23 cellular contexts compared by ENCODE assay signal in genomic region chr12:40103043-40103442, GRCh38. TPM values are rescaled to one million over a fixed set of nuclear protein-coding genes. Genes with fewer than 3 reads are reported as not detected.
A peak's percentile ranks its signal among the peaks of the same experiment; 100 is the strongest.
DNase-seq lines count a peak whose midpoint lies in the region; ATAC-seq and TF ChIP-seq lines count a peak whose summit lies in the region.
"Had no signal": no experiment of that assay in that cellular context is flagged by ENCODE, and none has a peak within 500 bp of the region (broad histone marks: within the 10 kb centered on the region; RNA-seq: fewer than 3 reads in every experiment).

No MANE protein-coding gene starts in this region.

- TF ChIP-seq RAD21 in neural cell (conservative IDR thresholded peaks at IDR 0.05) = no peak

- H3K9ac ChIP-seq in OCI-LY1 (ENCODE audit: low read length) (peak overlapping the region; percentile 2; the same call in 1 of the 2 replicates), endocrine pancreas (ENCODE audit: control insufficient read depth, insufficient read depth, low read length) (no peak overlapping the region), neural cell (ENCODE audit: low read length) (no peak overlapping the region), PC-3 (ENCODE audit: low read length) (no peak overlapping the region)
- H3K9ac ChIP-seq: KMS-11 had no signal

- H3K4me3 ChIP-seq in OCI-LY1 (ENCODE audit: low read depth, low read length, poor library complexity, severe bottlenecking) (peak overlapping the region; percentile 92), endocrine pancreas (ENCODE audit: control insufficient read depth, insufficient read depth, low read length) (peak overlapping the region; percentile 96), neural cell (ENCODE audit: low read length) (peak overlapping the region; percentile 92), PC-3 (ENCODE audit: low read length) (no peak overlapping the region), esophagus squamous epithelium (peak overlapping the region in 1 of 4 donors; percentile 93), lower leg skin (ENCODE audit: low read depth, poor library complexity, severe bottlenecking) (no peak overlapping the region)
- H3K4me3 ChIP-seq: SJCRH30 had no signal

- no peak for TF ChIP-seq EP300 in neural cell (conservative IDR thresholded peaks at IDR 0.05; ENCODE audit: poor library complexity, severe bottlenecking)

- H3K27me3 ChIP-seq in OCI-LY1 (ENCODE audit: insufficient read depth, low read length) = no peaks in the 10 kb centered on the region
- H3K27me3 ChIP-seq in endocrine pancreas (ENCODE audit: control insufficient read depth, insufficient read depth, low read length) = no peaks in the 10 kb centered on the region
- no peaks in the 10 kb centered on the region for H3K27me3 ChIP-seq in neural cell (ENCODE audit: insufficient read depth, low read depth, low read length)
- H3K27me3 ChIP-seq in PC-3 (ENCODE audit: low read length) = no peaks in the 10 kb centered on the region
- H3K27me3 ChIP-seq in esophagus squamous epithelium = no peaks in the 10 kb centered on the region
- H3K27me3 ChIP-seq: SJCRH30, tibial artery had no signal

- no TSS peak for BruUV-seq in PC-3 (replicated peaks; lab: Mats Ljungman, UMichigan)

- H3K4me2 ChIP-seq in OCI-LY1 (ENCODE audit: low read length) = peak overlapping the region; percentile 68
- H3K4me2 ChIP-seq in neural cell (ENCODE audit: low read length) = no peak overlapping the region
- H3K4me2 ChIP-seq in PC-3 (ENCODE audit: low read length) = no peak overlapping the region
- H3K4me2 ChIP-seq: KMS-11 had no signal

- in situ Hi-C loops in G401 (cut with HindIII; ENCODE audit: low sequenced_read_pairs) = loop anchor here (5.0 kb wide), 1 partner anchor 96 kb away; no protein-coding TSS in a partner anchor

- intact Hi-C loops in PC-3 (cut with micrococcal nuclease) (no loop called here), esophagus squamous epithelium (cut with DNase I) (loop anchor here (10.0 kb wide), 1 partner anchor 338 kb away; no protein-coding TSS in a partner anchor), lower leg skin (cut with DNase I; ENCODE audit: low total_unique reads) (loop anchor here (10.0 kb wide), 1 partner anchor 88 kb away; no protein-coding TSS in a partner anchor)

- no peak for TF ChIP-seq POLR2A in esophagus squamous epithelium (IDR thresholded peaks at IDR 0.05)
- TF ChIP-seq POLR2A in lower leg skin (IDR thresholded peaks at IDR 0.05) = no peak

- H3F3A ChIP-seq in OCI-LY1 (ENCODE audit: insufficient read depth, low read length) (peaks cover 4% of the 10 kb centered on the region; the same call in 1 of the 2 replicates), neural cell (ENCODE audit: insufficient read depth, low read length, poor library complexity, severe bottlenecking) (no peaks in the 10 kb centered on the region), PC-3 (ENCODE audit: low read length, unreplicated experiment) (no peaks in the 10 kb centered on the region)

- ATAC-seq in PC-3 = no peak
- no peak for ATAC-seq in GM18502 (IDR thresholded peaks at IDR 0.05; ENCODE audit: poor library complexity, unreplicated experiment)
- ATAC-seq: CD8-positive, alpha-beta T cell had no signal

- POLR2A ChIA-PET in PC-3 (lab: Charles Lee; ENCODE audit: unreplicated experiment) = no interaction called here

- no peaks in the 10 kb centered on the region for H3K9me2 ChIP-seq in OCI-LY1 (ENCODE audit: low read depth, low read length)
- H3K9me2 ChIP-seq in neural cell (ENCODE audit: insufficient read depth, low read length) = no peaks in the 10 kb centered on the region
- no peaks in the 10 kb centered on the region for H3K9me2 ChIP-seq in PC-3 (replicated peaks; ENCODE audit: low read length)

- DNase-seq in G401 (ENCODE audit: low spot score) (peak; percentile 30), PC-3 (no peak), esophagus squamous epithelium (lab: John Stamatoyannopoulos, UW) (no peak), lower leg skin (ENCODE audit: low spot score in 2 of 2) (no peak)
- DNase-seq: activated CD4-positive, alpha-beta T cell treated with anti-CD3 and anti-CD28 coated beads, Interleukin-2, amount 10 ng/mL, durations not matched to agents 24 days and 14 days; CD8-positive, alpha-beta T cell; DMS153; effector memory CD4-positive, alpha-beta T cell; GDM1; HCEC 1CT; NCI-H1048; NCI-H1930; NCI-H226; NCI-H748 treated with DMSO at 0.1 percent for 48 hours; SJCRH30; stimulated activated CD4-positive, alpha-beta T cell treated with anti-CD3 and anti-CD28 coated beads, Interleukin-4, amount 100 ng/mL, for 1 hour; stimulated activated naive CD4-positive, alpha-beta T cell treated with Interleukin-2 at 50 U/mL for 16 hours; tibial artery had no signal

- CTCF ChIA-PET in PC-3 (lab: Charles Lee) = no interaction called here

- no peaks in the 10 kb centered on the region for H3K36me3 ChIP-seq in OCI-LY1 (ENCODE audit: insufficient read depth, low read length)
- no peaks in the 10 kb centered on the region for H3K36me3 ChIP-seq in endocrine pancreas (ENCODE audit: control insufficient read depth, insufficient read depth, low read length)
- no peaks in the 10 kb centered on the region for H3K36me3 ChIP-seq in neural cell (ENCODE audit: insufficient read depth, low read length)
- H3K36me3 ChIP-seq in PC-3 (ENCODE audit: low read depth, low read length) = no peaks in the 10 kb centered on the region
- H3K36me3 ChIP-seq in esophagus squamous epithelium = no peaks in the 10 kb centered on the region
- H3K36me3 ChIP-seq: SJCRH30, tibial artery had no signal

- peaks cover 58% of the 10 kb centered on the region for H3K4me1 ChIP-seq in OCI-LY1 (ENCODE audit: insufficient read depth, low read length, severe bottlenecking)
- H3K4me1 ChIP-seq in endocrine pancreas (ENCODE audit: control insufficient read depth, insufficient read depth, low read length) = peaks cover 25% of the 10 kb centered on the region
- H3K4me1 ChIP-seq in PC-3 (ENCODE audit: insufficient read depth, low read length) = 0 out of 2 replicates have a peak, but pooled peaks cover 4% of the 10 kb centered on the region
- H3K4me1 ChIP-seq in esophagus squamous epithelium = peaks cover 14 to 45% (median 19%) of the 10 kb centered on the region in 3 donors

- 90 to 91% methylated on average over 3 of the region's 3 CpGs for WGBS in esophagus squamous epithelium, 2 donors
- WGBS in lower leg skin, 2 donors = 92 to 94% methylated on average over 3 of the region's 3 CpGs

- H3K79me2 ChIP-seq in OCI-LY1 (ENCODE audit: insufficient read depth, low read length) = 0 out of 2 replicates have a peak, but pooled peaks cover 4% of the 10 kb centered on the region
- no peaks in the 10 kb centered on the region for H3K79me2 ChIP-seq in neural cell (replicated peaks; ENCODE audit: insufficient read depth, low read length)
- H3K79me2 ChIP-seq in PC-3 (ENCODE audit: low read length) = no peaks in the 10 kb centered on the region

- no peaks in the 10 kb centered on the region for H3K9me3 ChIP-seq in OCI-LY1 (ENCODE audit: low read length)
- H3K9me3 ChIP-seq in endocrine pancreas (ENCODE audit: control insufficient read depth, low read length) = no peaks in the 10 kb centered on the region
- H3K9me3 ChIP-seq in neural cell (ENCODE audit: low read length) = no peaks in the 10 kb centered on the region
- H3K9me3 ChIP-seq in PC-3 (ENCODE audit: low read length) = no peaks in the 10 kb centered on the region
- no peaks in the 10 kb centered on the region for H3K9me3 ChIP-seq in esophagus squamous epithelium
- H3K9me3 ChIP-seq: SJCRH30, tibial artery had no signal

- no peak overlapping the region for H2AFZ ChIP-seq in OCI-LY1 (ENCODE audit: low read length)
- no peak overlapping the region for H2AFZ ChIP-seq in neural cell (ENCODE audit: low read depth, low read length)
- no peak overlapping the region for H2AFZ ChIP-seq in PC-3 (ENCODE audit: low read length)

- no peaks in the 10 kb centered on the region for H4K20me1 ChIP-seq in OCI-LY1 (ENCODE audit: insufficient read depth, low read length)
- H4K20me1 ChIP-seq in neural cell (ENCODE audit: insufficient read depth) = no peaks in the 10 kb centered on the region
- H4K20me1 ChIP-seq in PC-3 (ENCODE audit: low read length) = no peaks in the 10 kb centered on the region

- H3K27ac ChIP-seq in OCI-LY1 (ENCODE audit: low read depth, low read length, poor library complexity, severe bottlenecking) (peak overlapping the region; percentile 28), neural cell (ENCODE audit: low read length) (no peak overlapping the region), PC-3 (ENCODE audit: low read length) (no peak overlapping the region), esophagus squamous epithelium (no peak overlapping the region)
- H3K27ac ChIP-seq: KMS-11, SJCRH30, tibial artery had no signal

- TF ChIP-seq CTCF in OCI-LY1 (IDR thresholded peaks at IDR 0.05; ENCODE audit: low read length) = no peak
- TF ChIP-seq CTCF in neural cell (IDR thresholded peaks at IDR 0.05; ENCODE audit: poor library complexity, severe bottlenecking) = no peak
- no peak for TF ChIP-seq CTCF in PC-3 (conservative IDR thresholded peaks at IDR 0.05; ENCODE audit: low read depth, low read length)
- TF ChIP-seq CTCF in esophagus squamous epithelium (IDR thresholded peaks at IDR 0.05) = no peak
- TF ChIP-seq CTCF in lower leg skin (IDR thresholded peaks at IDR 0.05) = no peak

TF ChIP-seq in neural cell, 6 proteins besides CTCF, POLR2A, EP300 and RAD21 (continues in another document):
- TF ChIP-seq TAF1 (IDR thresholded peaks at IDR 0.05; ENCODE audit: low read depth) (no peak), EZH2 (IDR thresholded peaks at IDR 0.05; ENCODE audit: borderline replicate concordance, insufficient read depth, low read length, poor library complexity, severe bottlenecking) (no peak), MXI1 (conservative IDR thresholded peaks at IDR 0.05; ENCODE audit: poor library complexity, severe bottlenecking) (no peak)

RNA-seq across cellular contexts. Expression of gene SLC2A13, which starts 2.8 kb away (rescaled TPM):
- 1.5 and 2.2 TPM in 2 replicates for total RNA-seq in G401 (2014; rRNA removed; shearing (Covaris generic))
- polyA plus RNA-seq in neural cell = 10.7 and 11.1 TPM in 2 replicates
- polyA minus RNA-seq in neural cell = 33.2 and 33.8 TPM in 2 replicates
- 3.2 and 3.4 TPM in 2 replicates for total RNA-seq in PC-3 (2014; rRNA removed)
- total RNA-seq in esophagus squamous epithelium = 10 to 100 TPM in 1 of 4 donors, 1 to 10 TPM in 3; 2.6 to 10.5 (median 4.0) TPM
- total RNA-seq in lower leg skin = 10 to 100 TPM in 3 of 4 donors, 1 to 10 TPM in 1; 9.2 to 15.2 (median 13.9) TPM

Comparison
In these comparisons a context has a peak if more than half of its experiments do, and no peak if none do; other contexts are left out.
1. H3K4me3 ChIP-seq: peak in OCI-LY1 (single experiment), endocrine pancreas (single experiment) and neural cell (single experiment); none in PC-3 (single experiment) and lower leg skin (single experiment).